Comparison of ENCODE assay signal across 17 cellular contexts in the genomic region with DNA sequence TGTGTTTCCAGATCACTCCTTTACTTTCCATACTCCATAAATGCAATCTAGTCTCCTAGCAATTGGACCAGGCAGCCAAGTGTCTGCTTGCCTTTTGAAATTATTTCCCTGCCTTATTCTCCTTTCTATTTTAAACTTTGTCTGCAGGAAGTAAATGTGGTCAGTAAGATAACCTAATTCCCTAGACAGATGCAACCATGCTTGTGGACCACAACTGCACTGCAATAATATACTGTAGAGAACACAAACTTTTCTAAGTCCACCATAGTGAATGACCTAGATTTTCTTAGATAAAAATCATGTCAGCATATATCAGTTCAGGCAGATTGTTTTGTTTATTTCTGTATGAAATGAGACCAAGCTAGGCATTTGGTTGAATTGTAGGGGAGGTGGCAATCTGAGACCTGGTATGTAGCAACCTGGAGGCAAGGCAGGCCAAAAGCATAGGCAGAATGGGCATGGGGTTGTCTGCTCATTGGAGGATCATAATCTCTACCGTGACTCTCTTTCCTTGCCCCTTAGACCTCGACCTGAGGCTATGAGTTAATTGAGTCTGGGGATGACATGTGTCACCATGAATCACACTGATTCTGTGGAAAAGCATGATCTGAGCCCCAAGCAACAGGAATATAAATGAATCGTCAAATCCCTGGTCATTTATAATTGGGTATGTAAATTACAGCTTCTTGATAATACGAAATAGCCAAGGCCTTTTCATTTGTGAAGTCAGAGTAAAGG. TPM values are rescaled to one million over a fixed set of nuclear protein-coding genes. Genes with fewer than 3 reads are reported as not detected.
DNase-seq lines count a peak whose midpoint lies in the region; ATAC-seq and TF ChIP-seq lines count a peak whose summit lies in the region.
"Had no signal": no experiment of that assay in that cellular context is flagged by ENCODE, and none has a peak within 500 bp of the region (broad histone marks: within the 10 kb centered on the region; RNA-seq: fewer than 3 reads in every experiment).

No MANE protein-coding gene starts in this region.

- H3K27ac Mint-ChIP-seq in endothelial cell (ENCODE audit: unreplicated experiment): no peak overlapping the region
- H3K27ac Mint-ChIP-seq: activated naive CD4-positive, alpha-beta T cell treated with anti-CD3 and anti-CD28 coated beads for 36 hours; immature natural killer cell had no signal

- intact Hi-C loops in posterior vena cava (cut with DNase I): no loop called here

- peaks cover 17% of the 10 kb centered on the region for H3K4me1 Mint-ChIP-seq in endothelial cell (ENCODE audit: unreplicated experiment)

- H3K27me3 Mint-ChIP-seq in endothelial cell (ENCODE audit: unreplicated experiment): no peaks in the 10 kb centered on the region

- ATAC-seq in GM18858 (IDR thresholded peaks at IDR 0.05; ENCODE audit: unreplicated experiment): no peak
- ATAC-seq: gastroesophageal sphincter had no signal

- DNase-seq in Daoy (ENCODE audit: low read depth): peak; percentile 51
- peak; percentile 47 for DNase-seq in LHCN-M2 (ENCODE audit: low read depth)
- peak; percentile 61 for DNase-seq in SIG-M5 treated with dmso at 0.1 percent for 504 hours (lab: John Stamatoyannopoulos, UW; ENCODE audit: unreplicated experiment)
- peak; percentile 11 for DNase-seq in globus pallidus (ENCODE audit: low spot score)
- DNase-seq in posterior vena cava (ENCODE audit: low spot score): no peak
- no peak for DNase-seq in endothelial cell (ENCODE audit: low spot score)
- no peak for DNase-seq in NCI-H128 (lab: John Stamatoyannopoulos, UW; ENCODE audit: unreplicated experiment)
- DNase-seq: activated naive CD4-positive, alpha-beta T cell treated with anti-CD3 and anti-CD28 coated beads for 36 hours; effector memory CD4-positive, alpha-beta T cell; immature natural killer cell; midbrain; NCI-H1436 treated with DMSO at 0.1 percent for 48 hours; NCI-H446 had no signal

- peaks cover 5% of the 10 kb centered on the region for H3K36me3 Mint-ChIP-seq in endothelial cell (ENCODE audit: low read depth, unreplicated experiment)
- H3K36me3 Mint-ChIP-seq: immature natural killer cell had no signal

- no peaks in the 10 kb centered on the region for H3K9me3 Mint-ChIP-seq in endothelial cell (ENCODE audit: unreplicated experiment)
- H3K9me3 Mint-ChIP-seq: activated naive CD4-positive, alpha-beta T cell treated with anti-CD3 and anti-CD28 coated beads for 36 hours; immature natural killer cell had no signal

- no peak for TF ChIP-seq CTCF in endothelial cell (IDR thresholded peaks at IDR 0.05; ENCODE audit: unreplicated experiment)

- no peak overlapping the region for H3K4me3 Mint-ChIP-seq in endothelial cell (ENCODE audit: unreplicated experiment)
- H3K4me3 Mint-ChIP-seq: activated naive CD4-positive, alpha-beta T cell treated with anti-CD3 and anti-CD28 coated beads for 36 hours; immature natural killer cell had no signal

RNA-seq across cellular contexts. Expression of gene ACTL7B, which starts 20.7 kb away (rescaled TPM):
- not detected in 2 replicates for total RNA-seq in Daoy (2014; rRNA removed; shearing (Covaris generic))
- total RNA-seq in LHCN-M2 (2014; rRNA removed) (not detected in 2 replicates), posterior vena cava (not detected), endothelial cell (ENCODE audit: unreplicated experiment) (not detected)
- not detected for polyA plus RNA-seq in LHCN-M2 (2012)
- total RNA-seq: activated naive CD4-positive, alpha-beta T cell treated with anti-CD3 and anti-CD28 coated beads for 36 hours; gastroesophageal sphincter; osteoblast; temporal lobe had no signal
- polyA plus RNA-seq: immature natural killer cell had no signal

RNA-seq across cellular contexts. Expression of gene ACTL7A, which starts 26.9 kb away (rescaled TPM):
- not detected in 2 replicates for total RNA-seq in Daoy (2014; rRNA removed; shearing (Covaris generic))
- total RNA-seq in LHCN-M2 (2014; rRNA removed): not detected in 2 replicates
- not detected for polyA plus RNA-seq in LHCN-M2 (2012)
- total RNA-seq in posterior vena cava: not detected
- total RNA-seq in endothelial cell (ENCODE audit: unreplicated experiment): not detected
- total RNA-seq: activated naive CD4-positive, alpha-beta T cell treated with anti-CD3 and anti-CD28 coated beads for 36 hours; gastroesophageal sphincter; osteoblast; temporal lobe had no signal
- polyA plus RNA-seq: immature natural killer cell had no signal

Comparison
In these comparisons a context has a peak if more than half of its experiments do, and no peak if none do; other contexts are left out.
1. DNase-seq: peak in Daoy (single experiment), LHCN-M2 (single experiment), SIG-M5 treated with dmso at 0.1 percent for 504 hours (single experiment) and globus pallidus (single experiment); none in posterior vena cava (single experiment), endothelial cell (single experiment) and NCI-H128 (single experiment).